Comparison of ENCODE assay signal across 11 cellular contexts in genomic region chr6:15754035-15754705, GRCh38.
DNase-seq lines count a peak whose midpoint lies in the region; ATAC-seq, FAIRE-seq and TF ChIP-seq lines count a peak whose summit lies in the region.
"Had no signal": no experiment of that assay in that cellular context is flagged by ENCODE, and none has a peak within 500 bp of the region (broad histone marks: within the 10 kb centered on the region; RNA-seq: fewer than 3 reads in every experiment).

No MANE protein-coding gene starts in this region.

- DNase-seq in DMS 273 treated with DMSO at 0.1 percent for 48 hours (lab: John Stamatoyannopoulos, UW) = peak; percentile 7
- peak; percentile 60 for DNase-seq in HT1080 (ENCODE audit: low read depth)
- peak; percentile 36 for DNase-seq in brain microvascular endothelial cell
- DNase-seq in HepG2 (ENCODE audit: low spot score) = no peak
- no peak for DNase-seq in activated CD4-positive, alpha-beta T cell treated with anti-CD3 and anti-CD28 coated beads, Interleukin-2, amount 10 ng/mL, durations not matched to agents 24 days and 14 days
- no peak for DNase-seq in NCI-H2107 treated with DMSO at 0.1 percent for 48 hours (lab: John Stamatoyannopoulos, UW; ENCODE audit: unreplicated experiment)
- DNase-seq in GM12892 (ENCODE audit: insufficient read length) = no peak
- DNase-seq in activated T-cell treated with anti-CD3 and anti-CD28 coated beads, Interleukin-2, amount 50 U/mL, for 24 hours = no peak
- DNase-seq: CD8-positive, alpha-beta T cell; naive thymus-derived CD8-positive, alpha-beta T cell; stimulated activated naive CD8-positive, alpha-beta T cell treated with anti-CD3 and anti-CD28 coated beads, Interleukin-15, Interleukin-2, amounts not matched to agents 100 U/mL and 50 U/mL, for 24 hours had no signal

- POLR2A ChIA-PET in HepG2 (lab: Yijun Ruan, JAX) = no interaction called here

- no peaks in the 10 kb centered on the region for H3K79me2 ChIP-seq in HepG2 (ENCODE audit: insufficient read depth, low read length)

- H3K4me3 ChIP-seq in brain microvascular endothelial cell (ENCODE audit: low read depth, low read length) (no peak overlapping the region), HepG2 (replicated peaks in 1 of 3; ENCODE audit: insufficient read depth in 1 of 3, low read depth in 2 of 3, low read length in 3 of 3) (no peak overlapping the region)

- H3K27ac ChIP-seq in brain microvascular endothelial cell = no peak overlapping the region
- H3K27ac ChIP-seq in HepG2 (ENCODE audit: extremely low read length, insufficient read depth, low read length) = no peak overlapping the region

- H3K27ac Mint-ChIP-seq in activated CD4-positive, alpha-beta T cell treated with anti-CD3 and anti-CD28 coated beads, Interleukin-2, amount 10 ng/mL, durations not matched to agents 24 days and 14 days = no peak overlapping the region
- H3K27ac Mint-ChIP-seq in activated T-cell treated with anti-CD3 and anti-CD28 coated beads, Interleukin-2, amount 50 U/mL, for 24 hours = no peak overlapping the region
- H3K27ac Mint-ChIP-seq: CD8-positive, alpha-beta T cell; naive thymus-derived CD8-positive, alpha-beta T cell had no signal

- CTCF ChIA-PET in HepG2 (lab: Yijun Ruan, JAX; ENCODE audit: low intra/inter-chr PET ratio, low total read pairs) = no interaction called here

- no peak overlapping the region for H2AFZ ChIP-seq in HepG2 (ENCODE audit: low read length)

- TF ChIP-seq CTCF in brain microvascular endothelial cell (IDR thresholded peaks at IDR 0.05; ENCODE audit: low read depth, low read length, missing control alignments) (no peak), HepG2 (CRISPR knock-in tag; IDR thresholded peaks at IDR 0.05) (no peak)

- H4K20me1 ChIP-seq in HepG2 (ENCODE audit: insufficient read depth, low read length) = no peaks in the 10 kb centered on the region

- peak; percentile 72 for ATAC-seq in HepG2
- ATAC-seq: CD8-positive, alpha-beta T cell; naive thymus-derived CD8-positive, alpha-beta T cell; stimulated activated naive CD8-positive, alpha-beta T cell treated with anti-CD3 and anti-CD28 coated beads, Interleukin-15, Interleukin-2, amounts not matched to agents 100 U/mL and 50 U/mL, for 24 hours had no signal

- peaks cover 2% of the 10 kb centered on the region for H3K4me1 Mint-ChIP-seq in activated CD4-positive, alpha-beta T cell treated with anti-CD3 and anti-CD28 coated beads, Interleukin-2, amount 10 ng/mL, durations not matched to agents 24 days and 14 days
- H3K4me1 Mint-ChIP-seq in activated T-cell treated with anti-CD3 and anti-CD28 coated beads, Interleukin-2, amount 50 U/mL, for 24 hours (ENCODE audit: low read depth) = no peaks in the 10 kb centered on the region
- H3K4me1 Mint-ChIP-seq: naive thymus-derived CD8-positive, alpha-beta T cell had no signal

- H3K4me2 ChIP-seq in HepG2 (ENCODE audit: low read depth, low read length) = no peak overlapping the region

- BruUV-seq in HepG2 (replicated peaks; lab: Mats Ljungman, UMichigan) = no TSS peak

- H3K9me3 ChIP-seq in HepG2 (ENCODE audit: low read length) = no peaks in the 10 kb centered on the region

- no peak for TF ChIP-seq POLR2A in HepG2 (IDR thresholded peaks at IDR 0.05; ENCODE audit: insufficient read depth in 1 of 2, low read depth in 2 of 2, low read length in 2 of 2)
- TF ChIP-seq POLR2A in GM12892 (IDR thresholded peaks at IDR 0.05; ENCODE audit: low read depth, low read length) = no peak

- TF ChIP-seq EP300 in HepG2 (IDR thresholded peaks at IDR 0.05; ENCODE audit: low read depth in 2 of 2, low read length in 2 of 2) (no peak), HepG2 (CRISPR knock-in tag; IDR thresholded peaks at IDR 0.05; ENCODE audit: borderline replicate concordance) (no peak)

- no peak for TF ChIP-seq RAD21 in HepG2 (CRISPR knock-in tag; IDR thresholded peaks at IDR 0.05)

- in situ Hi-C loops in brain microvascular endothelial cell (cut with HindIII; ENCODE audit: low pct_ligation_motif_present, low sequenced_read_pairs) = no loop called here
- in situ Hi-C loops in HepG2 (cut with HindIII; ENCODE audit: extremely low pct_ligation_motif_present, low pct_unique_long_range_greater_than_20kb) = no loop called here

- no peaks in the 10 kb centered on the region for H3K4me1 ChIP-seq in HepG2 (ENCODE audit: insufficient read depth, low read length)

- FAIRE-seq in HepG2 (lab: Jason Lieb, UNC) (no peak), GM12892 (lab: Jason Lieb, UNC) (no peak)

- no peaks in the 10 kb centered on the region for H3K27me3 Mint-ChIP-seq in activated CD4-positive, alpha-beta T cell treated with anti-CD3 and anti-CD28 coated beads, Interleukin-2, amount 10 ng/mL, durations not matched to agents 24 days and 14 days
- no peaks in the 10 kb centered on the region for H3K27me3 Mint-ChIP-seq in activated T-cell treated with anti-CD3 and anti-CD28 coated beads, Interleukin-2, amount 50 U/mL, for 24 hours

- 9% methylated on average over 5 of the region's 5 CpGs for WGBS in HepG2 (ENCODE audit: low lambda C conversion rate)

- H3K9ac ChIP-seq in HepG2 (ENCODE audit: insufficient read depth, low read depth, low read length) = no peak overlapping the region

- H3K4me3 Mint-ChIP-seq in activated CD4-positive, alpha-beta T cell treated with anti-CD3 and anti-CD28 coated beads, Interleukin-2, amount 10 ng/mL, durations not matched to agents 24 days and 14 days = no peak overlapping the region
- no peak overlapping the region for H3K4me3 Mint-ChIP-seq in activated T-cell treated with anti-CD3 and anti-CD28 coated beads, Interleukin-2, amount 50 U/mL, for 24 hours
- H3K4me3 Mint-ChIP-seq: CD8-positive, alpha-beta T cell; naive thymus-derived CD8-positive, alpha-beta T cell had no signal

- H3K36me3 ChIP-seq in brain microvascular endothelial cell (replicated peaks) = no peaks in the 10 kb centered on the region
- no peaks in the 10 kb centered on the region for H3K36me3 ChIP-seq in HepG2 (replicated peaks in 1 of 2; ENCODE audit: control insufficient read depth in 1 of 2, insufficient read depth in 2 of 2, low read length in 2 of 2)

- intact Hi-C loops in HepG2 (cut with micrococcal nuclease; ENCODE audit: unreplicated experiment) = no loop called here
- intact Hi-C loops in activated CD4-positive, alpha-beta T cell treated with anti-CD3 and anti-CD28 coated beads, Interleukin-2, amount 10 ng/mL, durations not matched to agents 24 days and 14 days (cut with micrococcal nuclease) = no loop called here

- H3K36me3 Mint-ChIP-seq in activated CD4-positive, alpha-beta T cell treated with anti-CD3 and anti-CD28 coated beads, Interleukin-2, amount 10 ng/mL, durations not matched to agents 24 days and 14 days (ENCODE audit: low read depth) = no peaks in the 10 kb centered on the region
- H3K36me3 Mint-ChIP-seq in activated T-cell treated with anti-CD3 and anti-CD28 coated beads, Interleukin-2, amount 50 U/mL, for 24 hours (ENCODE audit: low read depth) = no peaks in the 10 kb centered on the region
- H3K36me3 Mint-ChIP-seq: CD8-positive, alpha-beta T cell; naive thymus-derived CD8-positive, alpha-beta T cell had no signal

- peaks cover 3% of the 10 kb centered on the region for H3K9me3 Mint-ChIP-seq in activated CD4-positive, alpha-beta T cell treated with anti-CD3 and anti-CD28 coated beads, Interleukin-2, amount 10 ng/mL, durations not matched to agents 24 days and 14 days
- no peaks in the 10 kb centered on the region for H3K9me3 Mint-ChIP-seq in activated T-cell treated with anti-CD3 and anti-CD28 coated beads, Interleukin-2, amount 50 U/mL, for 24 hours
- H3K9me3 Mint-ChIP-seq: CD8-positive, alpha-beta T cell had no signal

- H3K27me3 ChIP-seq in brain microvascular endothelial cell (replicated peaks) (no peaks in the 10 kb centered on the region), HepG2 (ENCODE audit: control insufficient read depth in 1 of 2, insufficient read depth in 2 of 2, low read length in 2 of 2) (no peaks in the 10 kb centered on the region)

TF ChIP-seq in HepG2, 621 proteins besides CTCF, POLR2A, EP300 and RAD21 (continues in another document):
- TF ChIP-seq ZNF343 (CRISPR knock-in tag; IDR thresholded peaks at IDR 0.05) (0 out of 2 replicates have a peak, but pooled peaks have one; percentile 81), ZNF510 (CRISPR knock-in tag; IDR thresholded peaks at IDR 0.05; ENCODE audit: low read depth) (no peak), ZSCAN12 (CRISPR knock-in tag; IDR thresholded peaks at IDR 0.05) (no peak), ZNF713 (CRISPR knock-in tag; IDR thresholded peaks at IDR 0.05) (no peak), ZNF75D (CRISPR knock-in tag; IDR thresholded peaks at IDR 0.05; ENCODE audit: borderline replicate concordance) (no peak), ZNF326 (CRISPR knock-in tag; IDR thresholded peaks at IDR 0.05; ENCODE audit: borderline replicate concordance) (no peak), HNF4A (CRISPR knock-in tag; IDR thresholded peaks at IDR 0.05) (peak; percentile 31; the same call in 1 of the 2 replicates)
- TF ChIP-seq, protein P1, sequence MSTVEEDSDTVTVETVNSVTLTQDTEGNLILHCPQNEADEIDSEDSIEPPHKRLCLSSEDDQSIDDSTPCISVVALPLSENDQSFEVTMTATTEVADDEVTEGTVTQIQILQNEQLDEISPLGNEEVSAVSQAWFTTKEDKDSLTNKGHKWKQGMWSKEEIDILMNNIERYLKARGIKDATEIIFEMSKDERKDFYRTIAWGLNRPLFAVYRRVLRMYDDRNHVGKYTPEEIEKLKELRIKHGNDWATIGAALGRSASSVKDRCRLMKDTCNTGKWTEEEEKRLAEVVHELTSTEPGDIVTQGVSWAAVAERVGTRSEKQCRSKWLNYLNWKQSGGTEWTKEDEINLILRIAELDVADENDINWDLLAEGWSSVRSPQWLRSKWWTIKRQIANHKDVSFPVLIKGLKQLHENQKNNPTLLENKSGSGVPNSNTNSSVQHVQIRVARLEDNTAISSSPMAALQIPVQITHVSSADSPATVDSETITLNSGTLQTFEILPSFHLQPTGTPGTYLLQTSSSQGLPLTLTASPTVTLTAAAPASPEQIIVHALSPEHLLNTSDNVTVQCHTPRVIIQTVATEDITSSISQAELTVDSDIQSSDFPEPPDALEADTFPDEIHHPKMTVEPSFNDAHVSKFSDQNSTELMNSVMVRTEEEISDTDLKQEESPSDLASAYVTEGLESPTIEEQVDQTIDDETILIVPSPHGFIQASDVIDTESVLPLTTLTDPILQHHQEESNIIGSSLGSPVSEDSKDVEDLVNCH (CRISPR knock-in tag; IDR thresholded peaks at IDR 0.05) = no peak
- TF ChIP-seq, protein P2, sequence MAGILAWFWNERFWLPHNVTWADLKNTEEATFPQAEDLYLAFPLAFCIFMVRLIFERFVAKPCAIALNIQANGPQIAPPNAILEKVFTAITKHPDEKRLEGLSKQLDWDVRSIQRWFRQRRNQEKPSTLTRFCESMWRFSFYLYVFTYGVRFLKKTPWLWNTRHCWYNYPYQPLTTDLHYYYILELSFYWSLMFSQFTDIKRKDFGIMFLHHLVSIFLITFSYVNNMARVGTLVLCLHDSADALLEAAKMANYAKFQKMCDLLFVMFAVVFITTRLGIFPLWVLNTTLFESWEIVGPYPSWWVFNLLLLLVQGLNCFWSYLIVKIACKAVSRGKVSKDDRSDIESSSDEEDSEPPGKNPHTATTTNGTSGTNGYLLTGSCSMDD (CRISPR knock-in tag; IDR thresholded peaks at IDR 0.05) = no peak

Comparison
In these comparisons a context has a peak if more than half of its experiments do, and no peak if none do; other contexts are left out.
1. DNase-seq: peak in DMS 273 treated with DMSO at 0.1 percent for 48 hours (single experiment), HT1080 (single experiment) and brain microvascular endothelial cell (single experiment); none in HepG2 (single experiment), activated CD4-positive, alpha-beta T cell treated with anti-CD3 and anti-CD28 coated beads, Interleukin-2, amount 10 ng/mL, durations not matched to agents 24 days and 14 days (single experiment), NCI-H2107 treated with DMSO at 0.1 percent for 48 hours (single experiment), GM12892 (single experiment) and activated T-cell treated with anti-CD3 and anti-CD28 coated beads, Interleukin-2, amount 50 U/mL, for 24 hours (single experiment).